Comparison of ENCODE assay signal across 8 cellular contexts in genomic region chr18:59265246-59266018, GRCh38. TPM values are rescaled to one million over a fixed set of nuclear protein-coding genes. Genes with fewer than 3 reads are reported as not detected.
DNase-seq lines count a peak whose midpoint lies in the region; ATAC-seq, FAIRE-seq and TF ChIP-seq lines count a peak whose summit lies in the region.

No MANE protein-coding gene starts in this region.

- FAIRE-seq in RCC 7860 (lab: Jason Lieb, UNC): no peak

- H3K9ac ChIP-seq in KMS-11: peak overlapping the region; percentile 39; the same call in 1 of the 2 replicates

- H3K36me3 ChIP-seq in KMS-11 (ENCODE audit: insufficient read depth): no peaks in the 10 kb centered on the region
- no peaks in the 10 kb centered on the region for H3K36me3 ChIP-seq in ascending aorta

- no peak overlapping the region for H3K27ac Mint-ChIP-seq in activated naive CD4-positive, alpha-beta T cell treated with anti-CD3 and anti-CD28 coated beads for 36 hours
- H3K27ac Mint-ChIP-seq in nephron progenitor cell (no peak overlapping the region), mesothelial cell of epicardium (no peak overlapping the region)

- H3K27ac ChIP-seq in KMS-11 (no peak overlapping the region), ascending aorta (no peak overlapping the region)

- no peak for TF ChIP-seq CTCF in KMS-11 (conservative IDR thresholded peaks at IDR 0.05; ENCODE audit: low read depth, low read length)
- TF ChIP-seq CTCF in ascending aorta (IDR thresholded peaks at IDR 0.05): no peak
- TF ChIP-seq CTCF in nephron progenitor cell (IDR thresholded peaks at IDR 0.05): no peak
- no peak for TF ChIP-seq CTCF in mesothelial cell of epicardium (IDR thresholded peaks at IDR 0.05; ENCODE audit: unreplicated experiment)

- no peaks in the 10 kb centered on the region for H4K20me1 ChIP-seq in KMS-11 (ENCODE audit: insufficient read depth)

- H3K27me3 ChIP-seq in KMS-11 (ENCODE audit: insufficient read depth, low read depth) (peaks cover 13% of the 10 kb centered on the region; the same call in 1 of the 2 replicates), ascending aorta (no peaks in the 10 kb centered on the region)

- CTCF ChIA-PET in activated naive CD4-positive, alpha-beta T cell treated with anti-CD3 and anti-CD28 coated beads for 36 hours (lab: Charles Lee): interaction anchor here (1.2 kb wide), 1 partner anchor 137 kb away, joined by 5 read pairs; no protein-coding TSS in a partner anchor

- H3K4me3 Mint-ChIP-seq in activated naive CD4-positive, alpha-beta T cell treated with anti-CD3 and anti-CD28 coated beads for 36 hours: peak overlapping the region; percentile 59
- H3K4me3 Mint-ChIP-seq in nephron progenitor cell: no peak overlapping the region
- H3K4me3 Mint-ChIP-seq in mesothelial cell of epicardium: no peak overlapping the region

- peak overlapping the region; percentile 94 for H3K4me2 ChIP-seq in KMS-11

- no peaks in the 10 kb centered on the region for H3K79me2 ChIP-seq in KMS-11 (ENCODE audit: insufficient read depth, low read depth)

- H3K4me1 Mint-ChIP-seq in activated naive CD4-positive, alpha-beta T cell treated with anti-CD3 and anti-CD28 coated beads for 36 hours (ENCODE audit: low read depth): peaks cover 18% of the 10 kb centered on the region
- peaks cover 21% of the 10 kb centered on the region for H3K4me1 Mint-ChIP-seq in nephron progenitor cell
- peaks cover 19% of the 10 kb centered on the region for H3K4me1 Mint-ChIP-seq in mesothelial cell of epicardium

- peak overlapping the region; percentile 94 for H2AFZ ChIP-seq in KMS-11 (ENCODE audit: low read depth)

- H3K9me3 ChIP-seq in ascending aorta: no peaks in the 10 kb centered on the region

- peaks cover 77% of the 10 kb centered on the region for H3K27me3 Mint-ChIP-seq in activated naive CD4-positive, alpha-beta T cell treated with anti-CD3 and anti-CD28 coated beads for 36 hours (ENCODE audit: low read depth)
- H3K27me3 Mint-ChIP-seq in nephron progenitor cell (ENCODE audit: low read depth, poor library complexity) (peaks cover 100% of the 10 kb centered on the region), mesothelial cell of epicardium (ENCODE audit: low read depth) (peaks cover 97% of the 10 kb centered on the region)

- intact Hi-C loops in activated naive CD4-positive, alpha-beta T cell treated with anti-CD3 and anti-CD28 coated beads for 36 hours (cut with micrococcal nuclease): loop anchor here (5.0 kb wide), 1 partner anchor 137 kb away; no protein-coding TSS in a partner anchor
- intact Hi-C loops in ascending aorta (cut with DNase I): no loop called here

- peak; percentile 57 for DNase-seq in activated naive CD4-positive, alpha-beta T cell treated with anti-CD3 and anti-CD28 coated beads for 36 hours
- no peak for DNase-seq in activated naive CD4-positive, alpha-beta T cell (lab: John Stamatoyannopoulos, UW)
- DNase-seq in ascending aorta (ENCODE audit: low spot score in 2 of 2) (no peak), nephron progenitor cell (peak; percentile 64), mesothelial cell of epicardium (ENCODE audit: low spot score in 2 of 2, unreplicated experiment in 2 of 2) (no peak), RCC 7860 (ENCODE audit: low spot score) (no peak)

- H3K4me3 ChIP-seq in KMS-11 (IDR thresholded peaks at IDR 0.05; ENCODE audit: insufficient read depth, low read depth, low read length): no peak overlapping the region
- H3K4me3 ChIP-seq in ascending aorta: peak overlapping the region; percentile 33 to 39

- no peaks in the 10 kb centered on the region for H3K36me3 Mint-ChIP-seq in activated naive CD4-positive, alpha-beta T cell treated with anti-CD3 and anti-CD28 coated beads for 36 hours (ENCODE audit: low read depth)
- H3K36me3 Mint-ChIP-seq in nephron progenitor cell (ENCODE audit: low read depth) (no peaks in the 10 kb centered on the region), mesothelial cell of epicardium (no peaks in the 10 kb centered on the region)

- H3K9me3 Mint-ChIP-seq in activated naive CD4-positive, alpha-beta T cell treated with anti-CD3 and anti-CD28 coated beads for 36 hours: no peaks in the 10 kb centered on the region
- H3K9me3 Mint-ChIP-seq in nephron progenitor cell: peaks cover 29% of the 10 kb centered on the region
- H3K9me3 Mint-ChIP-seq in mesothelial cell of epicardium: no peaks in the 10 kb centered on the region

- H3K4me1 ChIP-seq in KMS-11 (ENCODE audit: low read depth, poor library complexity, severe bottlenecking) (peaks cover 4% of the 10 kb centered on the region), ascending aorta (no peaks in the 10 kb centered on the region)

- no peak for ATAC-seq in GM18511 (IDR thresholded peaks at IDR 0.05; ENCODE audit: unreplicated experiment)

RNA-seq across cellular contexts. Expression of gene RAX, which starts 7.8 kb away (rescaled TPM):
- not detected for total RNA-seq in activated naive CD4-positive, alpha-beta T cell treated with anti-CD3 and anti-CD28 coated beads for 36 hours
- total RNA-seq in ascending aorta: not detected
- total RNA-seq in mesothelial cell of epicardium: not detected in 3 replicates

RNA-seq across cellular contexts. Expression of gene GRP, which starts 45.5 kb away (rescaled TPM):
- not detected for total RNA-seq in activated naive CD4-positive, alpha-beta T cell treated with anti-CD3 and anti-CD28 coated beads for 36 hours
- total RNA-seq in ascending aorta (not detected), mesothelial cell of epicardium (not detected in 3 replicates)

RNA-seq across cellular contexts. Expression of gene CPLX4, which starts 53.0 kb away (rescaled TPM):
- not detected for total RNA-seq in activated naive CD4-positive, alpha-beta T cell treated with anti-CD3 and anti-CD28 coated beads for 36 hours
- total RNA-seq in ascending aorta: not detected
- total RNA-seq in mesothelial cell of epicardium: not detected in 3 replicates

Comparison
In these comparisons a context has a peak if more than half of its experiments do, and no peak if none do; other contexts are left out.
1. DNase-seq: peak in activated naive CD4-positive, alpha-beta T cell treated with anti-CD3 and anti-CD28 coated beads for 36 hours (single experiment) and nephron progenitor cell (single experiment); none in activated naive CD4-positive, alpha-beta T cell (0 of 4), ascending aorta (0 of 2), mesothelial cell of epicardium (0 of 2) and RCC 7860 (single experiment).